Comparison of ENCODE assay signal across 11 cellular contexts in the genomic region with DNA sequence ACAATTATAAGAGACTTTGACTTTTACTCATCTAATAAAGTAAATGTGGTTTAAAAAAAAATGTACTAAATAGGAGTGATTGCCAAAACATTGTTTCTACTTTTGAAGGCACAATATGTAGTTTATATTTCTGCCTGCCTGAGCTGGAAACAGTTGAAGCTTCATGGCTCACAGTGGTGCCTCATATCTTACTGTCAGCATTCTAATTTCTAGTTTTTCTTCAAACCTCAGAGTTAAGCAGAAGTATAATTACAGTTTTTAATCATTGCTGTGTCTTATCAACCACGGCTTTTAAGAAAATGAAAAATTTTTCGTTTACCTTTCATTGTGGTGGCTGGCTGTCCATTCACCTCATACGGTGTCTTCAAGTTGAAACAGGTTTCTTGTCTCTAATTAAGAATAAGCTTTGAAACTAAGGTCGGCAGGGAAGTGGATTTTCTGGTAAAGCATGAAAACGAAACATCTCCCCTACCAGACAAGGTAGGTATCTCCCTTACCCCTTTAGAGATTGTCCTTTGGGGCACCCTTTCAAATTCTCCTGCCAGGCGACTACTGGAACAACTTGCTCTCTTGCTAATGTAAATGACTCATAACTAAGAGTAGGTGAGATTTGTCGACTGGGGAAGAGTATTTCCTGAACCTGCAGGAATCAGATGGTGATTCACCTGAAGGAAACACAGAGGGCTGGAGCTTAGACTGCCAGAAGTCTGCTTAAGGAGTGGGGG. TPM values are rescaled to one million over a fixed set of nuclear protein-coding genes. Genes with fewer than 3 reads are reported as not detected.
DNase-seq lines count a peak whose midpoint lies in the region; ATAC-seq and TF ChIP-seq lines count a peak whose summit lies in the region.
"Had no signal": no experiment of that assay in that cellular context is flagged by ENCODE, and none has a peak within 500 bp of the region (broad histone marks: within the 10 kb centered on the region; RNA-seq: fewer than 3 reads in every experiment).

A gene with protein sequence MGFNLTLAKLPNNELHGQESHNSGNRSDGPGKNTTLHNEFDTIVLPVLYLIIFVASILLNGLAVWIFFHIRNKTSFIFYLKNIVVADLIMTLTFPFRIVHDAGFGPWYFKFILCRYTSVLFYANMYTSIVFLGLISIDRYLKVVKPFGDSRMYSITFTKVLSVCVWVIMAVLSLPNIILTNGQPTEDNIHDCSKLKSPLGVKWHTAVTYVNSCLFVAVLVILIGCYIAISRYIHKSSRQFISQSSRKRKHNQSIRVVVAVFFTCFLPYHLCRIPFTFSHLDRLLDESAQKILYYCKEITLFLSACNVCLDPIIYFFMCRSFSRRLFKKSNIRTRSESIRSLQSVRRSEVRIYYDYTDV (minus strand): TSS at position 554 of the 725 bp plus-strand sequence. CDS start 16,720 bp downstream, outside the sequence.

- TF ChIP-seq RAD21 in SK-N-SH (IDR thresholded peaks at IDR 0.05; ENCODE audit: low read length), result no peak

- H3K27ac ChIP-seq in SK-N-SH (ENCODE audit: low read depth in 2 of 2, low read length in 1 of 2) (peak within 1 kb of the TSS; percentile 38 to 39; a peak in 3 of 4 replicates), HUES6 (ENCODE audit: low read depth, low read length) (0 out of 2 replicates have a peak within 1 kb of the TSS, but pooled peaks have one; percentile 20), aorta (ENCODE audit: low read depth in 1 of 2, low read length in 2 of 2) (no peak within 1 kb of the TSS)

- TF ChIP-seq EP300 in SK-N-SH (IDR thresholded peaks at IDR 0.05; ENCODE audit: borderline replicate concordance in 1 of 2, low read depth in 1 of 2, low read length in 1 of 2), result no peak

- peaks cover under 1% of the 10 kb centered on the region for H3K4me1 Mint-ChIP-seq in stimulated activated memory B cell treated with anti-CD40 and anti-IgM and Interleukin-4, amounts not matched to agents 10 μg/mL and 1 μg/mL and 100 μg/mL, for 72 hours

- H3K9me2 ChIP-seq in SK-N-SH, result no peaks in the 10 kb centered on the region

- H3K4me1 ChIP-seq in SK-N-SH (ENCODE audit: control insufficient read depth in 1 of 2, insufficient read depth in 2 of 2, low read depth in 1 of 2, low read length in 1 of 2) (peaks cover 0 to 27% of the 10 kb centered on the region in 2 experiments; a peak in 3 of 4 replicates), HUES6 (ENCODE audit: control insufficient read depth, insufficient read depth, low read length) (peaks cover 38% of the 10 kb centered on the region), aorta (ENCODE audit: control insufficient read depth in 1 of 2, insufficient read depth in 2 of 2, low read length in 2 of 2) (no peaks in the 10 kb centered on the region), HAP-1 (no peaks in the 10 kb centered on the region; the same call in 1 of the 2 replicates)

- no peak within 1 kb of the TSS for H2AFZ ChIP-seq in SK-N-SH (ENCODE audit: low read depth)

- H3K9ac ChIP-seq in SK-N-SH (no peak within 1 kb of the TSS), HUES6 (ENCODE audit: low read length) (no peak within 1 kb of the TSS)

- no peaks in the 10 kb centered on the region for H3K79me2 ChIP-seq in SK-N-SH (ENCODE audit: insufficient read depth)

- H3K27me3 ChIP-seq in SK-N-SH (ENCODE audit: insufficient read depth), result no peaks in the 10 kb centered on the region
- no peaks in the 10 kb centered on the region for H3K27me3 ChIP-seq in HUES6 (ENCODE audit: control insufficient read depth, insufficient read depth, low read length)
- no peaks in the 10 kb centered on the region for H3K27me3 ChIP-seq in aorta (ENCODE audit: control insufficient read depth in 1 of 2, insufficient read depth in 2 of 2, low read length in 1 of 2)
- H3K27me3 ChIP-seq in HAP-1 (ENCODE audit: low read depth), result no peaks in the 10 kb centered on the region

- in situ Hi-C loops in HAP-1 (cut with MboI; ENCODE audit: low sequenced_read_pairs), result no loop called here

- H3K4me3 ChIP-seq in SK-N-SH (ENCODE audit: low read depth in 2 of 2, low read length in 1 of 2), result no peak within 1 kb of the TSS
- no peak within 1 kb of the TSS for H3K4me3 ChIP-seq in HUES6 (ENCODE audit: low read depth, low read length)
- H3K4me3 ChIP-seq in aorta (ENCODE audit: low read length in 2 of 2), result no peak within 1 kb of the TSS
- H3K4me3 ChIP-seq in HAP-1, result no peak within 1 kb of the TSS

- no peak within 1 kb of the TSS for H3K27ac Mint-ChIP-seq in stimulated activated memory B cell treated with anti-CD40 and anti-IgM and Interleukin-4, amounts not matched to agents 10 μg/mL and 1 μg/mL and 100 μg/mL, for 72 hours

- no peak within 1 kb of the TSS for H3K4me3 Mint-ChIP-seq in stimulated activated memory B cell treated with anti-CD40 and anti-IgM and Interleukin-4, amounts not matched to agents 10 μg/mL and 1 μg/mL and 100 μg/mL, for 72 hours

- H3K36me3 ChIP-seq in SK-N-SH (replicated peaks in 1 of 2; ENCODE audit: control insufficient read depth in 1 of 2, insufficient read depth in 2 of 2, low read length in 1 of 2), result no peaks in the 10 kb centered on the region
- no peaks in the 10 kb centered on the region for H3K36me3 ChIP-seq in HUES6 (ENCODE audit: control insufficient read depth, insufficient read depth, low read length)
- no peaks in the 10 kb centered on the region for H3K36me3 ChIP-seq in aorta (ENCODE audit: control insufficient read depth in 1 of 2, insufficient read depth in 2 of 2, low read length in 1 of 2)
- H3K36me3 ChIP-seq in HAP-1 (replicated peaks), result no peaks in the 10 kb centered on the region

- no peaks in the 10 kb centered on the region for H4K20me1 ChIP-seq in SK-N-SH (ENCODE audit: insufficient read depth)

- CTCF ChIA-PET in SK-N-SH (lab: Yijun Ruan, JAX), result interaction anchor here (0.9 to 1.7 kb wide), 2 partner anchors 10 to 148 kb away, joined by 3 to 7 read pairs; no protein-coding TSS in a partner anchor

- no peaks in the 10 kb centered on the region for H3K36me3 Mint-ChIP-seq in stimulated activated memory B cell treated with anti-CD40 and anti-IgM and Interleukin-4, amounts not matched to agents 10 μg/mL and 1 μg/mL and 100 μg/mL, for 72 hours

- ATAC-seq in SK-N-SH treated with all-trans-retinoic acid at 6 μM for 48 hours (no peak), aorta (ENCODE audit: low FRiP score) (no peak)
- no peak for ATAC-seq in stimulated activated memory B cell treated with anti-CD40 and anti-IgM and Interleukin-4, amounts not matched to agents 10 μg/mL and 1 μg/mL and 100 μg/mL, for 72 hours

- TF ChIP-seq CTCF in SK-N-SH (IDR thresholded peaks at IDR 0.05), result no peak

- H3K9me3 Mint-ChIP-seq in stimulated activated memory B cell treated with anti-CD40 and anti-IgM and Interleukin-4, amounts not matched to agents 10 μg/mL and 1 μg/mL and 100 μg/mL, for 72 hours, result no peaks in the 10 kb centered on the region

- no peaks in the 10 kb centered on the region; the same call in 1 of the 2 replicates for H3K9me3 ChIP-seq in SK-N-SH
- no peaks in the 10 kb centered on the region for H3K9me3 ChIP-seq in HUES6 (ENCODE audit: control insufficient read depth, insufficient read depth, low read depth, low read length)
- H3K9me3 ChIP-seq in aorta (ENCODE audit: control insufficient read depth, low read length), result no peaks in the 10 kb centered on the region
- H3K9me3 ChIP-seq in HAP-1, result no peaks in the 10 kb centered on the region

- WGBS in SK-N-SH (ENCODE audit: low lambda C conversion rate), result 33% methylated on average over 7 of the region's 7 CpGs
- 73 to 80% methylated on average over 7 of the region's 7 CpGs for WGBS in aorta, 2 donors

- no peaks in the 10 kb centered on the region for H3K27me3 Mint-ChIP-seq in stimulated activated memory B cell treated with anti-CD40 and anti-IgM and Interleukin-4, amounts not matched to agents 10 μg/mL and 1 μg/mL and 100 μg/mL, for 72 hours

- DNase-seq in SK-N-SH, result no peak
- DNase-seq in dermis blood vessel endothelial cell, result peak; percentile 5
- peak; percentile 95 for DNase-seq in renal cortical epithelial cell (ENCODE audit: low read depth)
- DNase-seq in aorta, result no peak
- no peak for DNase-seq in HAP-1 (ENCODE audit: low spot score in 2 of 2)
- DNase-seq: ACHN, NCI-H1105 treated with DMSO at 0.1 percent for 48 hours had no signal

- intact Hi-C loops in aorta (cut with DNase I), result no loop called here

- POLR2A ChIA-PET in SK-N-SH (lab: Yijun Ruan, JAX), result no interaction called here

- H3K4me2 ChIP-seq in SK-N-SH, result no peak within 1 kb of the TSS

- H3F3A ChIP-seq in SK-N-SH (replicated peaks; ENCODE audit: insufficient read depth), result no peaks in the 10 kb centered on the region

TF ChIP-seq in SK-N-SH, 30 proteins besides CTCF, POLR2A, EP300 and RAD21:
- TF ChIP-seq JUND (IDR thresholded peaks at IDR 0.05) (peak; percentile 31), MEF2A (IDR thresholded peaks at IDR 0.05; ENCODE audit: borderline replicate concordance, low read depth) (no peak), FOSL2 (IDR thresholded peaks at IDR 0.05; ENCODE audit: borderline replicate concordance, low read depth) (peak; percentile 49; the same call in 1 of the 2 replicates)

TF ChIP-seq in SK-N-SH treated with all-trans-retinoic acid at 6 μM for 48 hours, 23 proteins besides CTCF, POLR2A, EP300 and RAD21 (continues in another document):
- TF ChIP-seq RARB (CRISPR knock-in tag; IDR thresholded peaks at IDR 0.05), result no peak
- TF ChIP-seq CSRNP3 (CRISPR knock-in tag; IDR thresholded peaks at IDR 0.05), result no peak

RNA-seq across cellular contexts. Expression of the gene that starts here (rescaled TPM):
- polyA plus RNA-seq in SK-N-SH (2012; rRNA removed) (2.3 and 2.4 TPM in 2 replicates), aorta (not detected)
- 2.5 and 3.1 TPM in 2 replicates for polyA plus RNA-seq in SK-N-SH (2012; cell fraction: cytosol; rRNA removed)
- polyA plus RNA-seq in SK-N-SH (2012; cell fraction: nucleus; rRNA removed), result 0.88 and 1.9 TPM in 2 replicates
- total RNA-seq in dermis blood vessel endothelial cell (not detected in 2 replicates), renal cortical epithelial cell (10.0 and 37.5 TPM in 2 replicates), aorta (not detected)
- total RNA-seq: osteoblast had no signal

Comparison
In these comparisons a context has a peak if more than half of its experiments do, and no peak if none do; other contexts are left out.
1. RNA of the gene that starts here (total RNA-seq): 10.0 to 37.5 TPM in renal cortical epithelial cell; not detected in dermis blood vessel endothelial cell and not detected in aorta; every median in the first group is over 10 times any median in the second.
2. Peak in DNase-seq in dermis blood vessel endothelial cell; RNA of the gene not detected or under 1 TPM.
3. H3K27ac ChIP-seq: peak in SK-N-SH (2 of 2) and HUES6 (single experiment); none in aorta (0 of 2).